In the genomic region with DNA sequence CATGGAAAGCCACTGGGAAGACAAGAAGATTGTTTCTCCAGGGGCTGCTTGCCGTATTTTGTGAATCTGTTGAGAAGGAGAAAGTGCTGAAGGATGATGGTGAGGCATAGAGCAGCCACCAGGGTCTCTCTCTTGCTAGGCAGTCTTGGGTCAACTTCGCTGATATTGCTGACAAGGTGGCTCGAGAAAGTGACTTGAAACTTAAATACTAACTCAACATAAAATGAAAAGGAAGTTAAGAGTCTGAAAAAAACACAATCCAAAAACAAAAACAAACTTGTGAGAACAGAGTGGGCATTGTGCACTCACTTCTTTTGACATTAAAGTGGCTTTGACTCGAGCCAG, we compare ENCODE assay signal across 13 cellular contexts.
DNase-seq lines count a peak whose midpoint lies in the region; ATAC-seq, FAIRE-seq and TF ChIP-seq lines count a peak whose summit lies in the region.
"Had no signal": no experiment of that assay in that cellular context is flagged by ENCODE, and none has a peak within 500 bp of the region (broad histone marks: within the 10 kb centered on the region; RNA-seq: fewer than 3 reads in every experiment).

No MANE protein-coding gene starts in this region.

- H3K27ac Mint-ChIP-seq in neural progenitor cell: no peak overlapping the region

- H3K4me1 Mint-ChIP-seq in activated T-cell treated with anti-CD3 and anti-CD28 coated beads, Interleukin-2, amount 50 U/mL, for 4 hours (ENCODE audit: low read depth): peaks cover 3% of the 10 kb centered on the region
- H3K4me1 Mint-ChIP-seq in neural progenitor cell: peaks cover 37% of the 10 kb centered on the region

- H3K4me3 ChIP-seq in PC-3 (ENCODE audit: low read length) (no peak overlapping the region), esophagus muscularis mucosa (no peak overlapping the region), neural progenitor cell (no peak overlapping the region)
- H3K4me3 ChIP-seq: MG63 had no signal

- no peak overlapping the region for H3K27ac ChIP-seq in PC-3 (ENCODE audit: low read length)
- no peak overlapping the region for H3K27ac ChIP-seq in esophagus muscularis mucosa (replicated peaks in 1 of 4)
- no peak overlapping the region for H3K27ac ChIP-seq in neural progenitor cell
- H3K27ac ChIP-seq: C4-2B had no signal

- H2AFZ ChIP-seq in PC-3 (ENCODE audit: low read length) (peak overlapping the region; percentile 34; the same call in 1 of the 2 replicates), neural progenitor cell (replicated peaks) (no peak overlapping the region)

- CTCF ChIA-PET in PC-3 (lab: Charles Lee): interaction anchor here (0.5 kb wide), 1 partner anchor 50 kb away, joined by 9 read pairs; no protein-coding TSS in a partner anchor

- DNase-seq in GM19239 (ENCODE audit: insufficient read length, low spot score) (no peak), PC-3 (no peak), esophagus muscularis mucosa (ENCODE audit: extremely low spot score) (peak; percentile 24), NCI-H1694 (lab: John Stamatoyannopoulos, UW) (no peak), neural progenitor cell (ENCODE audit: low spot score) (no peak), Ammon's horn (ENCODE audit: low spot score) (no peak)
- no peak for DNase-seq in activated T-cell treated with anti-CD3 and anti-CD28 coated beads, Interleukin-2, amount 50 U/mL, for 4 hours
- DNase-seq: MG63, NCI-H1105 treated with DMSO at 0.1 percent for 48 hours, NCI-H1930, NCI-H510A treated with DMSO at 0.1 percent for 48 hours had no signal

- no peak overlapping the region for H3K9ac ChIP-seq in PC-3 (ENCODE audit: low read length)
- H3K9ac ChIP-seq in neural progenitor cell: no peak overlapping the region

- intact Hi-C loops in PC-3 (cut with micrococcal nuclease) (no loop called here), esophagus muscularis mucosa (cut with DNase I) (no loop called here)

- H3K27me3 ChIP-seq in PC-3 (ENCODE audit: low read length) (no peaks in the 10 kb centered on the region), esophagus muscularis mucosa (no peaks in the 10 kb centered on the region), neural progenitor cell (no peaks in the 10 kb centered on the region)
- H3K27me3 ChIP-seq: MG63 had no signal

- no peaks in the 10 kb centered on the region for H4K20me1 ChIP-seq in PC-3 (ENCODE audit: low read length)
- H4K20me1 ChIP-seq in neural progenitor cell (ENCODE audit: low read depth): no peaks in the 10 kb centered on the region

- WGBS in esophagus muscularis mucosa: 82% methylated on average over 4 of the region's 4 CpGs

- H3K4me2 ChIP-seq in PC-3 (ENCODE audit: low read length): no peak overlapping the region
- H3K4me2 ChIP-seq in neural progenitor cell: no peak overlapping the region

- H3K4me1 ChIP-seq in PC-3 (ENCODE audit: insufficient read depth, low read length): 0 out of 2 replicates have a peak, but pooled peaks cover 7% of the 10 kb centered on the region
- no peaks in the 10 kb centered on the region for H3K4me1 ChIP-seq in esophagus muscularis mucosa
- H3K4me1 ChIP-seq in neural progenitor cell: peaks cover 28% of the 10 kb centered on the region

- BruUV-seq in PC-3 (replicated peaks; lab: Mats Ljungman, UMichigan): no TSS peak

- TF ChIP-seq CTCF in PC-3 (conservative IDR thresholded peaks at IDR 0.05; ENCODE audit: low read depth, low read length): no peak
- no peak for TF ChIP-seq CTCF in esophagus muscularis mucosa (IDR thresholded peaks at IDR 0.05)
- TF ChIP-seq CTCF in neural progenitor cell (IDR thresholded peaks at IDR 0.05): no peak

- no peaks in the 10 kb centered on the region for H3K9me2 ChIP-seq in PC-3 (replicated peaks; ENCODE audit: low read length)

- POLR2A ChIA-PET in PC-3 (lab: Charles Lee; ENCODE audit: unreplicated experiment): no interaction called here

- H3F3A ChIP-seq in PC-3 (ENCODE audit: low read length, unreplicated experiment): no peaks in the 10 kb centered on the region
- peaks cover 17% of the 10 kb centered on the region for H3F3A ChIP-seq in neural progenitor cell (ENCODE audit: low read depth)

- H3K9me3 Mint-ChIP-seq in activated T-cell treated with anti-CD3 and anti-CD28 coated beads, Interleukin-2, amount 50 U/mL, for 4 hours: peaks cover 8% of the 10 kb centered on the region
- H3K9me3 Mint-ChIP-seq in neural progenitor cell: peaks cover 4% of the 10 kb centered on the region

- H3K79me2 ChIP-seq in PC-3 (ENCODE audit: low read length) (no peaks in the 10 kb centered on the region), neural progenitor cell (ENCODE audit: low read depth) (no peaks in the 10 kb centered on the region)

- peaks cover 1% of the 10 kb centered on the region for H3K36me3 Mint-ChIP-seq in activated T-cell treated with anti-CD3 and anti-CD28 coated beads, Interleukin-2, amount 50 U/mL, for 4 hours (ENCODE audit: insufficient read depth)
- H3K36me3 Mint-ChIP-seq in neural progenitor cell: no peaks in the 10 kb centered on the region

- no peaks in the 10 kb centered on the region for H3K36me3 ChIP-seq in PC-3 (ENCODE audit: low read depth, low read length)
- H3K36me3 ChIP-seq in esophagus muscularis mucosa: no peaks in the 10 kb centered on the region
- no peaks in the 10 kb centered on the region for H3K36me3 ChIP-seq in neural progenitor cell
- H3K36me3 ChIP-seq: MG63 had no signal

- no peak for ATAC-seq in PC-3
- ATAC-seq in activated T-cell treated with anti-CD3 and anti-CD28 coated beads, Interleukin-2, amount 50 U/mL, for 4 hours: no peak

- H3K9me3 ChIP-seq in PC-3 (ENCODE audit: low read length): no peaks in the 10 kb centered on the region
- no peaks in the 10 kb centered on the region for H3K9me3 ChIP-seq in esophagus muscularis mucosa
- H3K9me3 ChIP-seq in neural progenitor cell (ENCODE audit: low read depth): no peaks in the 10 kb centered on the region
- H3K9me3 ChIP-seq: MG63 had no signal

- peaks cover 2% of the 10 kb centered on the region for H3K27me3 Mint-ChIP-seq in activated T-cell treated with anti-CD3 and anti-CD28 coated beads, Interleukin-2, amount 50 U/mL, for 4 hours (ENCODE audit: low read depth)
- peaks cover 6% of the 10 kb centered on the region for H3K27me3 Mint-ChIP-seq in neural progenitor cell (ENCODE audit: insufficient read depth, low read depth)

- no peak overlapping the region for H3K4me3 Mint-ChIP-seq in activated T-cell treated with anti-CD3 and anti-CD28 coated beads, Interleukin-2, amount 50 U/mL, for 4 hours
- no peak overlapping the region for H3K4me3 Mint-ChIP-seq in neural progenitor cell

- peak; percentile 52 for FAIRE-seq in GM19239 (lab: Jason Lieb, UNC)
- FAIRE-seq: HTR-8/SVneo had no signal

- TF ChIP-seq EP300 in esophagus muscularis mucosa (IDR thresholded peaks at IDR 0.05): no peak

- no peak for TF ChIP-seq POLR2A in esophagus muscularis mucosa (IDR thresholded peaks at IDR 0.05; ENCODE audit: low read depth)
